7 cellular contexts compared by ENCODE assay signal in genomic region chr2:185939858-185940257, GRCh38.
"Had no signal": no experiment of that assay in that cellular context is flagged by ENCODE, and none has a peak within 500 bp of the region (broad histone marks: within the 10 kb centered on the region; RNA-seq: fewer than 3 reads in every experiment).

No MANE protein-coding gene starts in this region.

- ATAC-seq: GM23338, HCT116 had no signal

- H3K4me3 ChIP-seq: GM23338, HAP-1 had no signal

- H3K4me1 ChIP-seq: HAP-1 had no signal

- FAIRE-seq: HTR-8/SVneo had no signal

- DNase-seq: H7, HFFc6, KBM-7 had no signal

- H3K9me3 ChIP-seq: HAP-1 had no signal

- H3K36me3 ChIP-seq: HAP-1 had no signal
